In genomic region chr16:48158296-48158695, GRCh38 we compare ENCODE assay signal across 9 cellular contexts. TPM values are rescaled to one million over a fixed set of nuclear protein-coding genes. Genes with fewer than 3 reads are reported as not detected.
DNase-seq lines count a peak whose midpoint lies in the region; ATAC-seq, FAIRE-seq and TF ChIP-seq lines count a peak whose summit lies in the region.
"Had no signal": no experiment of that assay in that cellular context is flagged by ENCODE, and none has a peak within 500 bp of the region (broad histone marks: within the 10 kb centered on the region; RNA-seq: fewer than 3 reads in every experiment).

No MANE protein-coding gene starts in this region.

- no peak for FAIRE-seq in frontal cortex (lab: Jason Lieb, UNC)

- TF ChIP-seq CTCF in lower lobe of right lung (IDR thresholded peaks at IDR 0.05), result no peak

- intact Hi-C loops in lower lobe of right lung (cut with DNase I), result loop anchor here (10.0 kb wide), 1 partner anchor 1013 kb away; the partner anchor contains the start of gene NETO2

- no peak overlapping the region for H3K4me3 ChIP-seq in lower lobe of right lung

- ATAC-seq in HG03196 (IDR thresholded peaks at IDR 0.05; ENCODE audit: unreplicated experiment) (peak; percentile 72), lower lobe of right lung (no peak)

- H3K27ac ChIP-seq in lower lobe of right lung, result no peak overlapping the region

- H3K36me3 ChIP-seq in lower lobe of right lung, result no peaks in the 10 kb centered on the region

- H3K27me3 ChIP-seq in lower lobe of right lung (ENCODE audit: low read depth), result no peaks in the 10 kb centered on the region

- peaks cover 12% of the 10 kb centered on the region for H3K4me1 ChIP-seq in lower lobe of right lung

- peak; percentile 6 for DNase-seq in SIG-M5 (lab: John Stamatoyannopoulos, UW)
- DNase-seq in SIG-M5 treated with dmso at 0.1 percent for 504 hours (lab: John Stamatoyannopoulos, UW; ENCODE audit: unreplicated experiment), result no peak
- DNase-seq in activated T-cell treated with anti-CD3 and anti-CD28 coated beads for 48 hours (ENCODE audit: low read depth), result peak; percentile 26
- DNase-seq in stimulated activated CD4-positive, alpha-beta T cell treated with anti-CD3 and anti-CD28 coated beads, Interleukin-15, amount 100 ng/mL, for 24 hours, result peak; percentile 64
- no peak for DNase-seq in lower lobe of right lung
- no peak for DNase-seq in frontal cortex (ENCODE audit: low spot score in 2 of 2)
- no peak for DNase-seq in middle frontal gyrus (ENCODE audit: extremely low spot score, low spot score)

- H3K9me3 ChIP-seq in lower lobe of right lung, result no peaks in the 10 kb centered on the region

RNA-seq across cellular contexts. Expression of gene ABCC12, which starts 2.5 kb away (rescaled TPM):
- not detected for total RNA-seq in lower lobe of right lung
- 0.41 TPM for total RNA-seq in frontal cortex
- total RNA-seq: T-helper 1 cell treated with Interleukin-12 subunit alpha and Interleukin-12 subunit beta and Interleukin-4 antibody, amounts not matched to agents 30 ng/mL and 1 ng/mL, for 36 hours had no signal

Comparison
In these comparisons a context has a peak if more than half of its experiments do, and no peak if none do; other contexts are left out.
1. DNase-seq: peak in SIG-M5 (single experiment), activated T-cell treated with anti-CD3 and anti-CD28 coated beads for 48 hours (single experiment) and stimulated activated CD4-positive, alpha-beta T cell treated with anti-CD3 and anti-CD28 coated beads, Interleukin-15, amount 100 ng/mL, for 24 hours (single experiment); none in SIG-M5 treated with dmso at 0.1 percent for 504 hours (single experiment), lower lobe of right lung (single experiment), frontal cortex (0 of 2) and middle frontal gyrus (single experiment).